In the genomic region with DNA sequence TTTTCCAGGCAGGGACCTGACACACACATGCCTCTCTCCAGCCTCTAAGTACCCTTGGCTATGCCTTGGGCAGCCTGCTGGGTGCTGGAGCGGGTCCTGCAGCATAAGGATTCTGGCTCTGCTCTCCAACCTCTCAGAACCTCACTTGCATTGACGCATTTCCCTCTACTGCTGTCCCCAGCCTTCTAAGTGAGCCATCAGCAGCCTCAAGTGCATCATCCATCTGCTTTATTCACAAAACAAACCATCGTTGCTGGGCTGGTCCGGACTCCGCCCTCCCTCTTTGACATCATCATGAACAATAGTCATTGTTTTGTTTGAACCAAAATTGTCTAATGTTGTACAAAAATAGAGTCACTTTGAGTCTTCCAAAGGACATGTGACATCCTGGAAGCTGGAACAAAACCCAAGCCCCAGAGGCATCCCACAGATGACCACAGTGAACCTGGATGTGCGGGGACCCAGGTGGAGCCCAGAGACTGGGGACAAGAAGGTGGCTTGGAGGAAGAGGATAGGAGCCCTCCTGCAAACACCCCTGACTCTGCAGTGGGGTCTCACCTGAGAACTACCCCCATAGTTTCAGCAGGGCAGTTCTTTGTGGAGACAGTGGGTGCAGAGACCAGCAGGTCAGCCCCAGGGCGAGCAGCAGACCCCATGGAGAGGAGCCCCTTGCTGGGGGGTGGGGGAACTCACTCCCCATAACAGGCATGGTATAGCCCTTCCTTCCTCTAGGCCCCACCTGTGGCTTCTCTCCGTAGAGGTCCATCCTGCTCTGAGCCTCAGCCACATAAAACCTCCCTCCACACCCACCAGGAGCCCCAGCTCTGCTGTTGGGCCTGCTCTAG, we compare ENCODE assay signal across 21 cellular contexts.
DNase-seq lines count a peak whose midpoint lies in the region; ATAC-seq and TF ChIP-seq lines count a peak whose summit lies in the region.
"Had no signal": no experiment of that assay in that cellular context is flagged by ENCODE, and none has a peak within 500 bp of the region (broad histone marks: within the 10 kb centered on the region; RNA-seq: fewer than 3 reads in every experiment).

No MANE protein-coding gene starts in this region.

- no peak for DNase-seq in heart right ventricle
- no peak for DNase-seq in left ventricle myocardium superior
- peak; percentile 58 for DNase-seq in coronary artery (ENCODE audit: low spot score)
- peak; percentile 60 for DNase-seq in mesenteric fat pad (ENCODE audit: low spot score)
- DNase-seq in type B pancreatic cell (ENCODE audit: extremely low spot score, unreplicated experiment) = peak; percentile 52
- DNase-seq: activated CD4-positive, alpha-beta T cell treated with anti-CD3 and anti-CD28 coated beads, Interleukin-2, amount 10 ng/mL, durations not matched to agents 7 days and 5 days; activated naive CD4-positive, alpha-beta T cell treated with Interleukin-2 at 50 U/mL for 16 hours; activated T-cell treated with anti-CD3 and anti-CD28 coated beads, Interleukin-2, amount 50 U/mL, for 1 hour; effector CD8-positive, alpha-beta T cell; immature natural killer cell; NCI-H1048; NCI-H2029; stimulated activated CD4-positive, alpha-beta T cell treated with anti-CD3 and anti-CD28 coated beads, Interleukin-4, amount 100 ng/mL, for 24 hours; uterus had no signal

- H3K27ac Mint-ChIP-seq in type B pancreatic cell = no peak overlapping the region
- H3K27ac Mint-ChIP-seq: activated CD4-positive, alpha-beta T cell treated with anti-CD3 and anti-CD28 coated beads, Interleukin-2, amount 10 ng/mL, durations not matched to agents 7 days and 5 days; immature natural killer cell; natural killer cell treated with Interleukin-12 subunit alpha and Interleukin-12 subunit beta and Interleukin-15 and Interleukin-18, amount 100 ng/mL, for 72 hours had no signal

- peaks cover 9% of the 10 kb centered on the region for H3K4me1 Mint-ChIP-seq in type B pancreatic cell (ENCODE audit: unreplicated experiment)
- H3K4me1 Mint-ChIP-seq: activated CD4-positive, alpha-beta T cell treated with anti-CD3 and anti-CD28 coated beads, Interleukin-2, amount 10 ng/mL, durations not matched to agents 7 days and 5 days; immature natural killer cell had no signal

- 70 to 75% methylated on average over 8 of the region's 8 CpGs for WGBS in heart right ventricle, 2 donors

- no peaks in the 10 kb centered on the region for H3K9me3 Mint-ChIP-seq in type B pancreatic cell
- H3K9me3 Mint-ChIP-seq: activated CD4-positive, alpha-beta T cell treated with anti-CD3 and anti-CD28 coated beads, Interleukin-2, amount 10 ng/mL, durations not matched to agents 7 days and 5 days; immature natural killer cell; natural killer cell treated with Interleukin-12 subunit alpha and Interleukin-12 subunit beta and Interleukin-15 and Interleukin-18, amount 100 ng/mL, for 72 hours had no signal

- no peak for TF ChIP-seq CTCF in heart right ventricle (IDR thresholded peaks at IDR 0.05)
- TF ChIP-seq CTCF in coronary artery (IDR thresholded peaks at IDR 0.05) = no peak
- no peak for TF ChIP-seq CTCF in type B pancreatic cell (conservative IDR thresholded peaks at IDR 0.05)

- intact Hi-C loops in heart right ventricle (cut with DNase I) = no loop called here
- intact Hi-C loops in left ventricle myocardium superior (cut with micrococcal nuclease) = no loop called here

- peaks cover 11% of the 10 kb centered on the region for H3K27me3 Mint-ChIP-seq in type B pancreatic cell
- H3K27me3 Mint-ChIP-seq: activated CD4-positive, alpha-beta T cell treated with anti-CD3 and anti-CD28 coated beads, Interleukin-2, amount 10 ng/mL, durations not matched to agents 7 days and 5 days had no signal

- H3K4me3 ChIP-seq in heart right ventricle = no peak overlapping the region
- no peak overlapping the region for H3K4me3 ChIP-seq in coronary artery
- H3K4me3 ChIP-seq: cardiac muscle cell, skin epidermis, uterus had no signal

- peaks cover 0 to 10% (median 6%) of the 10 kb centered on the region in 9 donors for H3K4me1 ChIP-seq in heart right ventricle

- ATAC-seq in heart right ventricle (peak in 5 of 8 donors; percentile 16 to 71 (median 58)), left ventricle myocardium superior (no peak), GM21619 (IDR thresholded peaks at IDR 0.05; ENCODE audit: unreplicated experiment) (no peak), GM21576 (IDR thresholded peaks at IDR 0.05; ENCODE audit: unreplicated experiment) (no peak), HG02852 (IDR thresholded peaks at IDR 0.05; ENCODE audit: unreplicated experiment) (no peak)
- ATAC-seq: natural killer cell treated with Interleukin-12 subunit alpha and Interleukin-12 subunit beta and Interleukin-15 and Interleukin-18, amount 100 ng/mL, for 72 hours had no signal

- no peaks in the 10 kb centered on the region for H3K9me3 ChIP-seq in heart right ventricle
- H3K9me3 ChIP-seq: uterus had no signal

- H3K4me3 Mint-ChIP-seq in type B pancreatic cell = no peak overlapping the region
- H3K4me3 Mint-ChIP-seq: activated CD4-positive, alpha-beta T cell treated with anti-CD3 and anti-CD28 coated beads, Interleukin-2, amount 10 ng/mL, durations not matched to agents 7 days and 5 days; immature natural killer cell; natural killer cell treated with Interleukin-12 subunit alpha and Interleukin-12 subunit beta and Interleukin-15 and Interleukin-18, amount 100 ng/mL, for 72 hours had no signal

- H3K27me3 ChIP-seq in heart right ventricle = peaks cover 0 to 6% (median 0%) of the 10 kb centered on the region in 7 donors
- H3K27me3 ChIP-seq: uterus had no signal

- no peaks in the 10 kb centered on the region for H3K36me3 Mint-ChIP-seq in type B pancreatic cell
- H3K36me3 Mint-ChIP-seq: immature natural killer cell; natural killer cell treated with Interleukin-12 subunit alpha and Interleukin-12 subunit beta and Interleukin-15 and Interleukin-18, amount 100 ng/mL, for 72 hours had no signal

- H3K27ac ChIP-seq in heart right ventricle (peak overlapping the region in 1 of 10 donors; percentile 28), coronary artery (no peak overlapping the region)
- H3K27ac ChIP-seq: cardiac muscle cell, KMS-11, skin epidermis, uterus had no signal

- no peaks in the 10 kb centered on the region for H3K36me3 ChIP-seq in heart right ventricle
- H3K36me3 ChIP-seq: cardiac muscle cell, uterus had no signal

Comparison
In these comparisons a context has a peak if more than half of its experiments do, and no peak if none do; other contexts are left out.
1. ATAC-seq: peak in heart right ventricle (5 of 8); none in left ventricle myocardium superior (single experiment), GM21619 (single experiment), GM21576 (single experiment) and HG02852 (single experiment).
2. DNase-seq: peak in coronary artery (single experiment), mesenteric fat pad (single experiment) and type B pancreatic cell (single experiment); none in heart right ventricle (0 of 2) and left ventricle myocardium superior (single experiment).